ENCODE assay signal across 1 cellular context in genomic region chr14:24389266-24389855, GRCh38.
TF ChIP-seq lines count a peak whose summit lies in the region.

No MANE protein-coding gene starts in this region.

TF ChIP-seq in K562, 482 proteins besides CTCF, POLR2A, EP300 and RAD21:
- TF ChIP-seq USF1 (CRISPR knock-in tag; IDR thresholded peaks at IDR 0.05) (peak; percentile 74), CSDE1 (IDR thresholded peaks at IDR 0.05) (no peak), BCOR (IDR thresholded peaks at IDR 0.05) (no peak), ZNF449 (CRISPR knock-in tag; IDR thresholded peaks at IDR 0.05) (no peak), USF2 (CRISPR knock-in tag; IDR thresholded peaks at IDR 0.05) (peak; percentile 86), NFIC (IDR thresholded peaks at IDR 0.05) (peak; percentile 78), RAD51 (IDR thresholded peaks at IDR 0.05; ENCODE audit: borderline replicate concordance, low read depth) (peak; percentile 83), ETV1 (tag; conservative IDR thresholded peaks at IDR 0.05; ENCODE audit: low read depth) (peak; percentile 41; the same call in 1 of the 2 replicates), RBM25 (IDR thresholded peaks at IDR 0.05; ENCODE audit: low read depth, low read length, severe bottlenecking) (peak; percentile 23), NFYB (IDR thresholded peaks at IDR 0.05; ENCODE audit: extremely low read depth, insufficient read length) (peak; percentile 88), CBFA2T2 (conservative IDR thresholded peaks at IDR 0.05) (0 out of 2 replicates have a peak, but pooled peaks have one; percentile 10), HINFP (tag; conservative IDR thresholded peaks at IDR 0.05; ENCODE audit: low read depth) (no peak)
